In the genomic region with DNA sequence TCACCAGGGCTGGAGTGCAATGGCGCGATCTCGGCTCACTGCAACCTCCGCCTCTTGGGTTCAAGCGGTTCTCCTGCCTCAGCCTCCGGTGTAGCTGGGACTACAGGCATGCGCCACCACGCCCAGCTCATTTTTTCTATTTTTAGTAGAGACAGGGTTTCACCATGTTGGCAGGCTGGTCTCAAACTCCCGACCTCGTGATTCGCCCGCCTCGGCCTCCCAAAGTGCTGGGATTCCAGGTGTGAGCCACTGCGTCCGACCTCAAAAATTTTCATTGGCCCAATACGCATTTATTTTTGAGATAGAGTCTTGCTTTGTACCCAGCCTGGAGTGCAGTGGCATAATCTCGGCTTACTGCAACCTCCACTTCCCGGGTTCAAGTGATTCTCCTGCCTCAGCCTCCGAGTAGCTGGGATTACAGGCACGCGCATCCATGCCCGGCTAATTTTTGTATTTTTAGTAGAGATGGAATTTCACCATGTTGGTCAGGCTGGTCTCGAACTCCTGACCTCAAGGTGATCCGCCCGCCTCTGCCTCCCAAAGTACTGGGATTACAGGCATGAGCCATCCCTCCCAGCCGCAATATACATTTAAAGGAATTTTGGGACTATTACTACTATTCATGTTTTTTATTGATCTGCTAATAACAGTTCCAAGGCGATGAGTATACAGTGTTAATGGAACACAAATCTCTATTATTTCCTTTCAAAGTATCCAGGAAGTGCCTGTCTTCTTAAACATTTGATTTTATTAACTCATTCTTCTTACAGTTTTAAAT, we compare ENCODE assay signal across 8 cellular contexts. TPM values are rescaled to one million over a fixed set of nuclear protein-coding genes. Genes with fewer than 3 reads are reported as not detected.
DNase-seq lines count a peak whose midpoint lies in the region; ATAC-seq and TF ChIP-seq lines count a peak whose summit lies in the region.
"Not testable (repeated sequence)": the region's sequence is repeated elsewhere in the genome, so short reads cannot be mapped to it uniquely, and the experiment has no call there.

No MANE protein-coding gene starts in this region.

- RAD21 ChIA-PET in HCT116 (lab: Charles Lee; ENCODE audit: low non-redundant PET in 1 of 2, low total read pairs in 2 of 2, uncharacterized antibody in 2 of 2, unreplicated experiment in 2 of 2), result not testable (repeated sequence)

- TF ChIP-seq RAD21 in HCT116 (IDR thresholded peaks at IDR 0.05; ENCODE audit: low read depth), result not testable (repeated sequence)

- CTCF ChIA-PET in AG04450 (lab: Charles Lee) (interaction anchor here (0.5 kb wide), 1 partner anchor 1021 kb away, joined by 5 read pairs; no protein-coding TSS in a partner anchor), Panc1 (lab: Charles Lee) (interaction anchor here (0.6 kb wide), 1 partner anchor 244 kb away, joined by 4 read pairs; no protein-coding TSS in a partner anchor)
- CTCF ChIA-PET in HCT116 (lab: Charles Lee); naive thymus-derived CD4-positive, alpha-beta T cell (lab: Charles Lee): not testable (repeated sequence)

- not testable (repeated sequence) for DNase-seq in AG04450 (ENCODE audit: low read depth, low spot score); HCT116 (ENCODE audit: low read depth, low spot score); Panc1 (ENCODE audit: low read depth, low spot score); activated T-cell treated with anti-CD3 and anti-CD28 coated beads, Interleukin-2, amount 50 U/mL, for 72 hours; choroid plexus epithelial cell (ENCODE audit: low read depth); cardiac muscle cell (ENCODE audit: low read depth in 1 of 2, low spot score in 1 of 2); naive thymus-derived CD4-positive, alpha-beta T cell; stimulated activated effector memory CD8-positive, alpha-beta T cell treated with anti-CD3 and anti-CD28 coated beads, Interleukin-12 subunit alpha, Interleukin-12 subunit beta, amount 100 ng/mL, for 72 hours (ENCODE audit: low spot score in 2 of 2)

- peaks cover 45% of the 10 kb centered on the region for H3K4me1 Mint-ChIP-seq in activated T-cell treated with anti-CD3 and anti-CD28 coated beads, Interleukin-2, amount 50 U/mL, for 72 hours (ENCODE audit: low read depth)
- peaks cover 18 to 46% (median 33%) of the 10 kb centered on the region in 7 donors for H3K4me1 Mint-ChIP-seq in naive thymus-derived CD4-positive, alpha-beta T cell
- H3K4me1 Mint-ChIP-seq in stimulated activated effector memory CD8-positive, alpha-beta T cell treated with anti-CD3 and anti-CD28 coated beads, Interleukin-12 subunit alpha, Interleukin-12 subunit beta, amount 100 ng/mL, for 72 hours, result peaks cover 16% of the 10 kb centered on the region

- peaks cover 12% of the 10 kb centered on the region; the same call in 1 of the 2 replicates for H4K20me1 ChIP-seq in HCT116 (ENCODE audit: insufficient read depth)

- in situ Hi-C loops in Panc1 (cut with HindIII; ENCODE audit: low pct_unique_long_range_greater_than_20kb, low sequenced_read_pairs), result not testable (repeated sequence)

- H3K4me3 ChIP-seq in AG04450 (ENCODE audit: low read depth, low read length) (peak overlapping the region; percentile 99), HCT116 (replicated peaks in 1 of 2; ENCODE audit: low read depth in 1 of 2, low read length in 2 of 2) (peak overlapping the region; percentile 67 to 91), Panc1 (ENCODE audit: low read depth in 2 of 2, low read length in 2 of 2) (peak overlapping the region in 1 of 2 experiments; percentile 100; a peak in 3 of 4 replicates), choroid plexus epithelial cell (ENCODE audit: low read depth, low read length) (peak overlapping the region; percentile 75), cardiac muscle cell (peak overlapping the region; percentile 72)
- H3K4me3 ChIP-seq in naive thymus-derived CD4-positive, alpha-beta T cell (ENCODE audit: low read length), result peak overlapping the region; percentile 80

- not testable (repeated sequence) for ATAC-seq in HCT116; Panc1; activated T-cell treated with anti-CD3 and anti-CD28 coated beads, Interleukin-2, amount 50 U/mL, for 72 hours (replicated peaks in 1 of 2); naive thymus-derived CD4-positive, alpha-beta T cell; stimulated activated effector memory CD8-positive, alpha-beta T cell treated with anti-CD3 and anti-CD28 coated beads, Interleukin-12 subunit alpha, Interleukin-12 subunit beta, amount 100 ng/mL, for 72 hours

- peak overlapping the region; percentile 97 for H3K4me3 Mint-ChIP-seq in activated T-cell treated with anti-CD3 and anti-CD28 coated beads, Interleukin-2, amount 50 U/mL, for 72 hours
- H3K4me3 Mint-ChIP-seq in naive thymus-derived CD4-positive, alpha-beta T cell, result peak overlapping the region; percentile 93 to 100 (median 99)
- peak overlapping the region; percentile 91 for H3K4me3 Mint-ChIP-seq in stimulated activated effector memory CD8-positive, alpha-beta T cell treated with anti-CD3 and anti-CD28 coated beads, Interleukin-12 subunit alpha, Interleukin-12 subunit beta, amount 100 ng/mL, for 72 hours

- peak overlapping the region; percentile 97 for H3K27ac Mint-ChIP-seq in activated T-cell treated with anti-CD3 and anti-CD28 coated beads, Interleukin-2, amount 50 U/mL, for 72 hours
- H3K27ac Mint-ChIP-seq in naive thymus-derived CD4-positive, alpha-beta T cell, result peak overlapping the region; percentile 95 to 100 (median 98)
- H3K27ac Mint-ChIP-seq in stimulated activated effector memory CD8-positive, alpha-beta T cell treated with anti-CD3 and anti-CD28 coated beads, Interleukin-12 subunit alpha, Interleukin-12 subunit beta, amount 100 ng/mL, for 72 hours, result peak overlapping the region; percentile 99

- not testable (repeated sequence) for H2AFZ ChIP-seq in HCT116 (ENCODE audit: low read depth, low read length, poor library complexity, severe bottlenecking)

- not testable (repeated sequence) for TF ChIP-seq POLR2A in HCT116 (IDR thresholded peaks at IDR 0.05; ENCODE audit: borderline replicate concordance, extremely low read depth, insufficient read depth, insufficient read length)

- intact Hi-C loops in HCT116 (cut with micrococcal nuclease); Panc1 (cut with micrococcal nuclease; ENCODE audit: unreplicated experiment): not testable (repeated sequence)
- intact Hi-C loops in naive thymus-derived CD4-positive, alpha-beta T cell (cut with micrococcal nuclease), result loop anchor here (2.0 to 5.0 kb wide), 3 partner anchors 37 to 704 kb away; a partner anchor contains a TSS

- peak overlapping the region; percentile 99 for H3K9ac ChIP-seq in HCT116 (ENCODE audit: low read length)

- TF ChIP-seq CTCF in AG04450 (IDR thresholded peaks at IDR 0.05; ENCODE audit: low read depth, low read length); HCT116 (IDR thresholded peaks at IDR 0.05 in 2 of 3, conservative IDR thresholded peaks at IDR 0.05 in 1 of 3; ENCODE audit: borderline replicate concordance in 1 of 3, insufficient read depth in 1 of 3, low read depth in 2 of 3, low read length in 2 of 3); Panc1 (IDR thresholded peaks at IDR 0.05); choroid plexus epithelial cell (conservative IDR thresholded peaks at IDR 0.05; ENCODE audit: low read depth, low read length); cardiac muscle cell (IDR thresholded peaks at IDR 0.05; ENCODE audit: low read depth, low read length): not testable (repeated sequence)

- peaks cover 45% of the 10 kb centered on the region for H3K79me2 ChIP-seq in HCT116 (ENCODE audit: insufficient read depth, low read length)

- peaks cover 11 to 15% of the 10 kb centered on the region in 2 donors for H3K36me3 Mint-ChIP-seq in activated T-cell treated with anti-CD3 and anti-CD28 coated beads, Interleukin-2, amount 50 U/mL, for 72 hours (ENCODE audit: insufficient read depth in 2 of 2)
- peaks cover 0 to 13% (median 3%) of the 10 kb centered on the region in 5 donors for H3K36me3 Mint-ChIP-seq in naive thymus-derived CD4-positive, alpha-beta T cell
- peaks cover 55% of the 10 kb centered on the region for H3K36me3 Mint-ChIP-seq in stimulated activated effector memory CD8-positive, alpha-beta T cell treated with anti-CD3 and anti-CD28 coated beads, Interleukin-12 subunit alpha, Interleukin-12 subunit beta, amount 100 ng/mL, for 72 hours

- not testable (repeated sequence) for H3K27ac ChIP-seq in AG04450 (ENCODE audit: low read depth, low read length)
- peak overlapping the region; percentile 98; the same call in 1 of the 2 replicates for H3K27ac ChIP-seq in HCT116 (ENCODE audit: low read depth, low read length)
- H3K27ac ChIP-seq in Panc1 (ENCODE audit: low read length), result peak overlapping the region; percentile 98; the same call in 1 of the 2 replicates
- peak overlapping the region; percentile 97 for H3K27ac ChIP-seq in cardiac muscle cell
- H3K27ac ChIP-seq in naive thymus-derived CD4-positive, alpha-beta T cell (ENCODE audit: low read depth, low read length), result peak overlapping the region; percentile 97

- POLR2A ChIA-PET in AG04450 (lab: Yijun Ruan, JAX), result interaction anchor here (0.6 kb wide), 1 partner anchor 18 kb away, joined by 3 read pairs; no protein-coding TSS in a partner anchor
- POLR2A ChIA-PET in HCT116 (lab: Charles Lee); Panc1 (lab: Charles Lee): not testable (repeated sequence)
- POLR2A ChIA-PET in naive thymus-derived CD4-positive, alpha-beta T cell (lab: Charles Lee), result interaction anchor here (0.6 to 3.4 kb wide), 4 partner anchors 9 to 258 kb away, joined by 3 to 68 read pairs (median 26); a partner anchor contains a TSS

- not testable (repeated sequence) for H3K27me3 Mint-ChIP-seq in activated T-cell treated with anti-CD3 and anti-CD28 coated beads, Interleukin-2, amount 50 U/mL, for 72 hours (ENCODE audit: low read depth); naive thymus-derived CD4-positive, alpha-beta T cell

- H3K27me3 ChIP-seq in AG04450 (ENCODE audit: control insufficient read depth, insufficient read depth, low read length); HCT116 (ENCODE audit: insufficient read depth, low read length); Panc1 (ENCODE audit: control insufficient read depth, insufficient read depth, low read length); cardiac muscle cell; naive thymus-derived CD4-positive, alpha-beta T cell (ENCODE audit: control insufficient read depth in 2 of 2, insufficient read depth in 2 of 2, low read length in 2 of 2): not testable (repeated sequence)

- BruUV-seq in HCT116 (replicated peaks; lab: Mats Ljungman, UMichigan); Panc1 (replicated peaks; lab: Mats Ljungman, UMichigan): not testable (repeated sequence)

- H3K36me3 ChIP-seq in HCT116 (ENCODE audit: control insufficient read depth in 1 of 2, insufficient read depth in 2 of 2, low read length in 2 of 2); cardiac muscle cell; naive thymus-derived CD4-positive, alpha-beta T cell (ENCODE audit: control insufficient read depth in 2 of 3, insufficient read depth in 3 of 3, low read length in 3 of 3): not testable (repeated sequence)
- H3K36me3 ChIP-seq in Panc1 (ENCODE audit: control insufficient read depth, insufficient read depth, low read length), result peaks cover 11% of the 10 kb centered on the region

- H3K9me2 ChIP-seq in HCT116 (ENCODE audit: insufficient read depth), result not testable (repeated sequence)

- H3K4me1 ChIP-seq in HCT116 (ENCODE audit: control insufficient read depth in 1 of 2, insufficient read depth in 2 of 2, low read length in 2 of 2) (peaks cover 16 to 22% of the 10 kb centered on the region in 2 experiments; a peak in 3 of 4 replicates), Panc1 (ENCODE audit: control insufficient read depth, insufficient read depth, low read length) (peaks cover 15% of the 10 kb centered on the region), cardiac muscle cell (ENCODE audit: low read depth) (peaks cover 20% of the 10 kb centered on the region)
- peaks cover 7 to 23% of the 10 kb centered on the region in 2 donors for H3K4me1 ChIP-seq in naive thymus-derived CD4-positive, alpha-beta T cell (ENCODE audit: control insufficient read depth in 2 of 2, insufficient read depth in 2 of 2, low read length in 2 of 2)

- not testable (repeated sequence) for H3K9me3 Mint-ChIP-seq in activated T-cell treated with anti-CD3 and anti-CD28 coated beads, Interleukin-2, amount 50 U/mL, for 72 hours; naive thymus-derived CD4-positive, alpha-beta T cell; stimulated activated effector memory CD8-positive, alpha-beta T cell treated with anti-CD3 and anti-CD28 coated beads, Interleukin-12 subunit alpha, Interleukin-12 subunit beta, amount 100 ng/mL, for 72 hours

- peak overlapping the region; percentile 76 for H3K4me2 ChIP-seq in HCT116 (ENCODE audit: low read length)

- H3K9me3 ChIP-seq in AG04450 (ENCODE audit: control insufficient read depth, insufficient read depth, low read length); HCT116 (ENCODE audit: control insufficient read depth in 1 of 2, insufficient read depth in 1 of 2, low read depth in 1 of 2, low read length in 2 of 2); Panc1 (ENCODE audit: control insufficient read depth, insufficient read depth, low read depth, low read length); cardiac muscle cell (ENCODE audit: low read depth); naive thymus-derived CD4-positive, alpha-beta T cell (ENCODE audit: control insufficient read depth in 2 of 3, low read length in 3 of 3): not testable (repeated sequence)

RNA-seq across cellular contexts. Expression of a gene that starts 1.8 kb away (rescaled TPM):
- polyA plus RNA-seq in AG04450 (2011; rRNA removed), result 31.2 and 45.7 TPM in 2 replicates
- polyA minus RNA-seq in AG04450 (2011; rRNA and poly(A)+ RNA removed), result 16.2 and 25.8 TPM in 2 replicates
- total RNA-seq in HCT116 (2021; ENCODE audit: unreplicated experiment), result 98.8 TPM
- polyA plus RNA-seq in HCT116 (2012), result 58.9 and 72.4 TPM in 2 replicates
- total RNA-seq in Panc1 (2021; ENCODE audit: unreplicated experiment), result 110 TPM
- 92.6 TPM for polyA plus RNA-seq in Panc1 (2012; ENCODE audit: insufficient read length)
- 100 to 1,000 TPM; 178 to 217 TPM for total RNA-seq in activated T-cell treated with anti-CD3 and anti-CD28 coated beads, Interleukin-2, amount 50 U/mL, for 72 hours
- 55.1 and 105 TPM in 2 replicates for total RNA-seq in cardiac muscle cell
- polyA plus RNA-seq in cardiac muscle cell, result 87.8 and 109 TPM in 2 replicates
- 100 to 1,000 TPM; 116 to 183 (median 150) TPM for total RNA-seq in naive thymus-derived CD4-positive, alpha-beta T cell
- polyA plus RNA-seq in naive thymus-derived CD4-positive, alpha-beta T cell, result 10 to 100 TPM; 59.6 to 90.6 TPM

RNA-seq across cellular contexts. Expression of a gene that starts 16.8 kb away (rescaled TPM):
- polyA plus RNA-seq in AG04450 (2011; rRNA removed), result 8.8 and 10.4 TPM in 2 replicates
- polyA minus RNA-seq in AG04450 (2011; rRNA and poly(A)+ RNA removed), result 4.2 and 6.4 TPM in 2 replicates
- total RNA-seq in HCT116 (2021; ENCODE audit: unreplicated experiment), result 19.4 TPM
- polyA plus RNA-seq in HCT116 (2012), result 22.2 and 26.8 TPM in 2 replicates
- total RNA-seq in Panc1 (2021; ENCODE audit: unreplicated experiment), result 12.7 TPM
- polyA plus RNA-seq in Panc1 (2012; ENCODE audit: insufficient read length), result 18.5 TPM
- total RNA-seq in activated T-cell treated with anti-CD3 and anti-CD28 coated beads, Interleukin-2, amount 50 U/mL, for 72 hours, result 10 to 100 TPM in 1 of 2 donors, 1 to 10 TPM in 1; 7.8 to 15.9 TPM
- 10.9 and 22.5 TPM in 2 replicates for total RNA-seq in cardiac muscle cell
- polyA plus RNA-seq in cardiac muscle cell, result 101 and 129 TPM in 2 replicates
- total RNA-seq in naive thymus-derived CD4-positive, alpha-beta T cell, result 1 to 10 TPM; 2.0 to 7.9 (median 5.1) TPM
- 10 to 100 TPM; 27.7 to 52.2 TPM for polyA plus RNA-seq in naive thymus-derived CD4-positive, alpha-beta T cell
